ENCODE assay signal across 24 cellular contexts in genomic region chr22:20641198-20641892, GRCh38.
"Had no signal": no experiment of that assay in that cellular context is flagged by ENCODE, and none has a peak within 500 bp of the region (broad histone marks: within the 10 kb centered on the region; RNA-seq: fewer than 3 reads in every experiment).

No MANE protein-coding gene starts in this region.

- H3K27me3 ChIP-seq: neural progenitor cell, ovary, testis, tibial nerve had no signal

- H2AFZ ChIP-seq: neural progenitor cell had no signal

- H3K4me2 ChIP-seq: neural progenitor cell, smooth muscle cell had no signal

- H3K36me3 ChIP-seq: heart left ventricle, left lung, lower lobe of right lung, neural progenitor cell, ovary, tibial nerve had no signal

- FAIRE-seq: endometrium, frontal cortex, islet of Langerhans had no signal

- ATAC-seq: esophagus mucosa; heart left ventricle; left lung; lower lobe of right lung; natural killer cell treated with Interleukin-12 subunit alpha and Interleukin-12 subunit beta and Interleukin-15 and Interleukin-18, amount 100 ng/mL, for 72 hours; right cardiac atrium; stimulated activated effector memory CD8-positive, alpha-beta T cell treated with anti-CD3 and anti-CD28 coated beads, Interleukin-12 subunit alpha, Interleukin-12 subunit beta, amount 100 ng/mL, for 72 hours; stimulated activated naive CD8-positive, alpha-beta T cell treated with anti-CD3 and anti-CD28 coated beads, Interleukin-15, Interleukin-2, amounts not matched to agents 100 U/mL and 50 U/mL, for 24 hours had no signal

- H3K27ac ChIP-seq: coronary artery, heart left ventricle, left lung, lower lobe of right lung, neural progenitor cell, ovary, testis, tibial nerve had no signal

- H3K4me3 ChIP-seq: coronary artery, heart left ventricle, left lung, lower lobe of right lung, neural progenitor cell, ovary, smooth muscle cell, testis, tibial nerve had no signal

- H3K4me1 ChIP-seq: heart left ventricle, left lung, lower lobe of right lung, neural progenitor cell, testis, tibial nerve had no signal

- H3K9me3 ChIP-seq: lower lobe of right lung, ovary, testis, tibial nerve had no signal

- H3K9ac ChIP-seq: neural progenitor cell had no signal

- DNase-seq: effector CD8-positive, alpha-beta T cell; heart left ventricle; hypothalamus; kidney glomerular epithelial cell; left lung; lower lobe of right lung; midbrain; nucleus accumbens; ovary; right cardiac atrium; stimulated activated CD4-positive, alpha-beta T cell treated with anti-CD3 and anti-CD28 coated beads, Interleukin-2, amount 100 ng/mL, for 48 hours; stimulated activated CD8-positive, alpha-beta memory T cell treated with anti-CD3 and anti-CD28 coated beads, Interleukin-4, amount 100 ng/mL, for 48 hours; stimulated activated naive CD8-positive, alpha-beta T cell treated with anti-CD3 and anti-CD28 coated beads, Interleukin-15, Interleukin-2, amounts not matched to agents 100 U/mL and 50 U/mL, for 24 hours; testis had no signal
